In the genomic region with DNA sequence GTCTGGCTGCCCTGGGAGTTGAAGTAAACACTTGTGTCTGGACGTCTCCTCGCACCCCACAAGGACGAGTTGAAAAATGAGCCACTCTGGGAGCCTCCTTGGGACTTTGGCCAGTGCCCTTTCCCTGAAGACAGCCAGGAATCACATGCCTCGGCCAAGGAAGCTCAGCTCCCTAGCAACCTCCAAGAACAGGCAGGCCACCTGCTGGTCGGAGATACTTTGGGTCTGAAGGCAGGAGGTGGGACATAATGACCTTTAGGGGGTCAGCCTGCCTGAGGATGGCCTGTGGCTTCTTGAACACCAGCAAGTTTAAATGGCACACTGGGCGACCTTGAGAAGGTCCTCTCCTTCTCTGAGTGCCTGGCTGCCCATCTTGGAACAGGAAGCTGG, we compare ENCODE assay signal across 1 cellular context.
TF ChIP-seq lines count a peak whose summit lies in the region.

No MANE protein-coding gene starts in this region.

TF ChIP-seq in H1, 55 proteins besides CTCF, POLR2A, EP300 and RAD21 (continued from another document):
- TF ChIP-seq, protein P1, sequence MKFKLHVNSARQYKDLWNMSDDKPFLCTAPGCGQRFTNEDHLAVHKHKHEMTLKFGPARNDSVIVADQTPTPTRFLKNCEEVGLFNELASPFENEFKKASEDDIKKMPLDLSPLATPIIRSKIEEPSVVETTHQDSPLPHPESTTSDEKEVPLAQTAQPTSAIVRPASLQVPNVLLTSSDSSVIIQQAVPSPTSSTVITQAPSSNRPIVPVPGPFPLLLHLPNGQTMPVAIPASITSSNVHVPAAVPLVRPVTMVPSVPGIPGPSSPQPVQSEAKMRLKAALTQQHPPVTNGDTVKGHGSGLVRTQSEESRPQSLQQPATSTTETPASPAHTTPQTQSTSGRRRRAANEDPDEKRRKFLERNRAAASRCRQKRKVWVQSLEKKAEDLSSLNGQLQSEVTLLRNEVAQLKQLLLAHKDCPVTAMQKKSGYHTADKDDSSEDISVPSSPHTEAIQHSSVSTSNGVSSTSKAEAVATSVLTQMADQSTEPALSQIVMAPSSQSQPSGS (IDR thresholded peaks at IDR 0.05; ENCODE audit: low read length): no peak
TF ChIP-seq in H1: peak in this region for 0.
